In genomic region chr1:29712275-29712633, GRCh38 we compare ENCODE assay signal across 20 cellular contexts.
DNase-seq lines count a peak whose midpoint lies in the region; ATAC-seq, FAIRE-seq and TF ChIP-seq lines count a peak whose summit lies in the region.
"Had no signal": no experiment of that assay in that cellular context is flagged by ENCODE, and none has a peak within 500 bp of the region (broad histone marks: within the 10 kb centered on the region; RNA-seq: fewer than 3 reads in every experiment).

No MANE protein-coding gene starts in this region.

- peak overlapping the region; percentile 7 for H2AFZ ChIP-seq in endothelial cell of umbilical vein (ENCODE audit: low read depth, low read length)

- no peak for ATAC-seq in HG02678 (IDR thresholded peaks at IDR 0.05; ENCODE audit: unreplicated experiment)
- ATAC-seq: heart left ventricle; HepG2; naive thymus-derived CD8-positive, alpha-beta T cell had no signal

- H3K4me2 ChIP-seq in endothelial cell of umbilical vein (ENCODE audit: insufficient read depth, low read length): peak overlapping the region; percentile 20

- H3K27me3 Mint-ChIP-seq in MCF 10A (ENCODE audit: insufficient read depth, unreplicated experiment): no peaks in the 10 kb centered on the region

- POLR2A ChIA-PET in MCF 10A (lab: Yijun Ruan, JAX): no interaction called here
- POLR2A ChIA-PET in endothelial cell of umbilical vein (lab: Charles Lee): no interaction called here

- no peaks in the 10 kb centered on the region for H3K9me3 ChIP-seq in breast epithelium
- no peaks in the 10 kb centered on the region for H3K9me3 ChIP-seq in endothelial cell of umbilical vein (replicated peaks; ENCODE audit: control insufficient read depth, insufficient read depth, low read length)
- H3K9me3 ChIP-seq: adrenal gland, lower lobe of right lung, vagina had no signal

- TF ChIP-seq POLR2A in breast epithelium (IDR thresholded peaks at IDR 0.05): no peak
- TF ChIP-seq POLR2A in endothelial cell of umbilical vein (IDR thresholded peaks at IDR 0.05; ENCODE audit: low read depth, low read length): no peak

- H3K9me3 Mint-ChIP-seq in MCF 10A (ENCODE audit: unreplicated experiment): peaks cover 2% of the 10 kb centered on the region
- H3K9me3 Mint-ChIP-seq: immature natural killer cell had no signal

- H3K9ac ChIP-seq in endothelial cell of umbilical vein (replicated peaks; ENCODE audit: extremely low read depth, insufficient read depth, low read length): no peak overlapping the region

- peaks cover 4% of the 10 kb centered on the region for H3K36me3 Mint-ChIP-seq in MCF 10A (ENCODE audit: insufficient read depth, unreplicated experiment)
- H3K36me3 Mint-ChIP-seq: immature natural killer cell; naive thymus-derived CD8-positive, alpha-beta T cell had no signal

- H4K20me1 ChIP-seq in endothelial cell of umbilical vein (replicated peaks; ENCODE audit: control insufficient read depth, extremely low read depth, insufficient read depth, low read length): no peaks in the 10 kb centered on the region

- peak; percentile 15 for FAIRE-seq in endothelial cell of umbilical vein (lab: Jason Lieb, UNC)
- FAIRE-seq: H1, HepG2 had no signal

- H3K36me3 ChIP-seq in breast epithelium (no peaks in the 10 kb centered on the region), endothelial cell of umbilical vein (ENCODE audit: control insufficient read depth in 2 of 2, extremely low read depth in 1 of 2, insufficient read depth in 2 of 2, low read length in 2 of 2) (no peaks in the 10 kb centered on the region)
- H3K36me3 ChIP-seq: adrenal gland, heart left ventricle, lower lobe of right lung, vagina had no signal

- H3K4me1 ChIP-seq in breast epithelium (no peaks in the 10 kb centered on the region), endothelial cell of umbilical vein (ENCODE audit: control insufficient read depth, extremely low read depth, insufficient read depth, low read length) (peaks cover 48% of the 10 kb centered on the region)
- H3K4me1 ChIP-seq: lower lobe of right lung had no signal

- DNase-seq in MCF 10A (ENCODE audit: unreplicated experiment) (no peak), breast epithelium (ENCODE audit: low spot score in 2 of 2) (no peak), NOMO-1 treated with dmso at 0.1 percent for 144 hours (lab: John Stamatoyannopoulos, UW; ENCODE audit: unreplicated experiment) (peak; percentile 33), endothelial cell of umbilical vein (ENCODE audit: low read depth, low spot score) (no peak), NCI-H1092 (lab: John Stamatoyannopoulos, UW) (no peak), inferior parietal cortex (ENCODE audit: extremely low spot score) (no peak)
- DNase-seq: Calu3, heart left ventricle, immature natural killer cell, lower lobe of right lung, NCI-H187, SHP77, substantia nigra had no signal

- CTCF ChIA-PET in MCF 10A (lab: Yijun Ruan, JAX) (interaction anchor here (0.6 to 1.4 kb wide), 2 partner anchors 8 to 67 kb away, joined by 3 to 5 read pairs; no protein-coding TSS in a partner anchor), endothelial cell of umbilical vein (lab: Charles Lee) (no interaction called here)

- H3K4me3 ChIP-seq in breast epithelium (no peak overlapping the region), endothelial cell of umbilical vein (replicated peaks in 1 of 3; ENCODE audit: insufficient read depth in 1 of 3, low read depth in 1 of 3, low read length in 3 of 3) (no peak overlapping the region)
- H3K4me3 ChIP-seq: adrenal gland, heart left ventricle, lower lobe of right lung, vagina had no signal

- TF ChIP-seq CTCF in MCF 10A (IDR thresholded peaks at IDR 0.05; ENCODE audit: unreplicated experiment): no peak
- no peak for TF ChIP-seq CTCF in breast epithelium (IDR thresholded peaks at IDR 0.05)
- TF ChIP-seq CTCF in endothelial cell of umbilical vein (IDR thresholded peaks at IDR 0.05; ENCODE audit: extremely low read depth in 1 of 2, insufficient read depth in 1 of 2, low read depth in 1 of 2, low read length in 2 of 2): no peak

- no peak overlapping the region for H3K4me3 Mint-ChIP-seq in MCF 10A (ENCODE audit: unreplicated experiment)
- H3K4me3 Mint-ChIP-seq: B cell; immature natural killer cell; naive thymus-derived CD8-positive, alpha-beta T cell had no signal

- peaks cover 51% of the 10 kb centered on the region for H3K4me1 Mint-ChIP-seq in MCF 10A (ENCODE audit: insufficient read depth, unreplicated experiment)
- H3K4me1 Mint-ChIP-seq: immature natural killer cell had no signal

- dilution Hi-C loops in endothelial cell of umbilical vein (cut with MboI; ENCODE audit: extremely low pct_ligation_motif_present, low sequenced_read_pairs): no loop called here

- no TSS peak for BruUV-seq in MCF 10A (replicated peaks; lab: Mats Ljungman, UMichigan)
- BruUV-seq in endothelial cell of umbilical vein (replicated peaks; lab: Mats Ljungman, UMichigan): no TSS peak

- H3K79me2 ChIP-seq in endothelial cell of umbilical vein (ENCODE audit: control insufficient read depth, insufficient read depth, low read length): no peaks in the 10 kb centered on the region

- no peak overlapping the region for H3K27ac ChIP-seq in breast epithelium
- peak overlapping the region; percentile 78 for H3K27ac ChIP-seq in endothelial cell of umbilical vein (ENCODE audit: insufficient read depth, low read depth, low read length)
- H3K27ac ChIP-seq: lower lobe of right lung, vagina had no signal

- H3K27me3 ChIP-seq in breast epithelium: no peaks in the 10 kb centered on the region
- no peaks in the 10 kb centered on the region for H3K27me3 ChIP-seq in endothelial cell of umbilical vein (ENCODE audit: control insufficient read depth in 2 of 2, insufficient read depth in 2 of 2, low read length in 2 of 2)
- H3K27me3 ChIP-seq: adrenal gland, vagina had no signal

- H3K9me1 ChIP-seq in endothelial cell of umbilical vein (replicated peaks; ENCODE audit: control insufficient read depth, extremely low read depth, insufficient read depth, low read length): no peaks in the 10 kb centered on the region

- peak overlapping the region; percentile 71 for H3K27ac Mint-ChIP-seq in MCF 10A (ENCODE audit: low read depth, unreplicated experiment)
- H3K27ac Mint-ChIP-seq: B cell; immature natural killer cell; naive thymus-derived CD8-positive, alpha-beta T cell had no signal

- intact Hi-C loops in MCF 10A (cut with micrococcal nuclease): loop anchor here (5.0 kb wide), 1 partner anchor 475 kb away; the partner anchor contains the start of gene PTPRU
- intact Hi-C loops in breast epithelium (cut with DNase I; ENCODE audit: low total_unique reads): no loop called here
- intact Hi-C loops in endothelial cell of umbilical vein (cut with micrococcal nuclease): no loop called here

TF ChIP-seq in endothelial cell of umbilical vein, 7 proteins besides CTCF, POLR2A, EP300 and RAD21:
- no peak for TF ChIP-seq POLR2AphosphoS5 (IDR thresholded peaks at IDR 0.05; ENCODE audit: insufficient read depth, low read depth, low read length)
- no peak for TF ChIP-seq JUN (IDR thresholded peaks at IDR 0.05; ENCODE audit: borderline replicate concordance, insufficient read depth, insufficient read length, low read depth)
- no peak for TF ChIP-seq GATA2 (IDR thresholded peaks at IDR 0.05; ENCODE audit: insufficient read depth, insufficient read length, low read depth, low read length)
- TF ChIP-seq FOS (IDR thresholded peaks at IDR 0.05; ENCODE audit: borderline replicate concordance, insufficient read depth, low read length): no peak
- no peak for TF ChIP-seq MYC (IDR thresholded peaks at IDR 0.05; ENCODE audit: low read depth, low read length)
- TF ChIP-seq, protein P1, sequence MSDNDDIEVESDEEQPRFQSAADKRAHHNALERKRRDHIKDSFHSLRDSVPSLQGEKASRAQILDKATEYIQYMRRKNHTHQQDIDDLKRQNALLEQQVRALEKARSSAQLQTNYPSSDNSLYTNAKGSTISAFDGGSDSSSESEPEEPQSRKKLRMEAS (IDR thresholded peaks at IDR 0.05; ENCODE audit: insufficient read depth, insufficient read length): no peak
- no peak for TF ChIP-seq EZH2 (IDR thresholded peaks at IDR 0.05; ENCODE audit: borderline replicate concordance, low read depth, low read length, severe bottlenecking)
